ENCODE assay signal across 22 cellular contexts in genomic region chr17:64096037-64096436, GRCh38. TPM values are rescaled to one million over a fixed set of nuclear protein-coding genes. Genes with fewer than 3 reads are reported as not detected.
A peak's percentile ranks its signal among the peaks of the same experiment; 100 is the strongest.
DNase-seq lines count a peak whose midpoint lies in the region; ATAC-seq and TF ChIP-seq lines count a peak whose summit lies in the region.
"Had no signal": no experiment of that assay in that cellular context is flagged by ENCODE, and none has a peak within 500 bp of the region (broad histone marks: within the 10 kb centered on the region; RNA-seq: fewer than 3 reads in every experiment).

No MANE protein-coding gene starts in this region.

- no peaks in the 10 kb centered on the region for H3K9me3 Mint-ChIP-seq in activated T-cell treated with anti-CD3 and anti-CD28 coated beads, Interleukin-2, amount 50 U/mL, for 72 hours
- H3K9me3 Mint-ChIP-seq: brain; stimulated activated naive B cell treated with anti-CD40 and anti-IgM and Interleukin-4, amounts not matched to agents 10 μg/mL and 1 μg/mL and 100 μg/mL, for 72 hours had no signal

- intact Hi-C loops in upper lobe of right lung (cut with DNase I) = no loop called here

- H3K36me3 Mint-ChIP-seq in activated T-cell treated with anti-CD3 and anti-CD28 coated beads, Interleukin-2, amount 50 U/mL, for 72 hours (ENCODE audit: insufficient read depth in 2 of 2) = peaks cover 17 to 20% of the 10 kb centered on the region in 2 donors

- no peak for DNase-seq in activated T-cell treated with anti-CD3 and anti-CD28 coated beads, Interleukin-2, amount 50 U/mL, for 72 hours
- no peak for DNase-seq in activated T-cell treated with anti-CD3 and anti-CD28 coated beads, Interleukin-2, amount 50 U/mL, for 1 hour
- DNase-seq in RWPE2 (ENCODE audit: low spot score) (no peak), upper lobe of right lung (no peak), NOMO-1 (lab: John Stamatoyannopoulos, UW; ENCODE audit: unreplicated experiment in 2 of 2) (no peak)
- DNase-seq: activated CD4-positive, alpha-beta T cell treated with anti-CD3 and anti-CD28 coated beads for 1 hour; activated CD8-positive, alpha-beta memory T cell treated with anti-CD3 and anti-CD28 coated beads, Interleukin-2, amount 50 U/mL, for 4 hours; activated naive CD4-positive, alpha-beta T cell treated with anti-CD3 and anti-CD28 coated beads, Interleukin-2, amount 50 U/mL, for 16 hours; gastrocnemius medialis; GOT3; NCI-H226; occipital lobe; right cardiac atrium; SIG-M5; stimulated activated naive B cell treated with anti-CD40 and anti-IgM and Interleukin-4, amounts not matched to agents 10 μg/mL and 1 μg/mL and 100 μg/mL, for 72 hours; T1000; trophoblast cell had no signal

- peak overlapping the region in 1 of 2 donors; percentile 8 for H3K4me3 Mint-ChIP-seq in activated T-cell treated with anti-CD3 and anti-CD28 coated beads, Interleukin-2, amount 50 U/mL, for 72 hours
- H3K4me3 Mint-ChIP-seq: brain; stimulated activated naive B cell treated with anti-CD40 and anti-IgM and Interleukin-4, amounts not matched to agents 10 μg/mL and 1 μg/mL and 100 μg/mL, for 72 hours had no signal

- peak overlapping the region; percentile 42 for H3K27ac ChIP-seq in RWPE2 (ENCODE audit: poor library complexity, severe bottlenecking)
- H3K27ac ChIP-seq in esophagus (ENCODE audit: low read depth in 2 of 2, low read length in 1 of 2) = peak overlapping the region; percentile 75 to 98
- H3K27ac ChIP-seq in upper lobe of right lung = peak overlapping the region; percentile 21
- H3K27ac ChIP-seq: gastrocnemius medialis had no signal

- no peaks in the 10 kb centered on the region for H3K9me3 ChIP-seq in RWPE2 (ENCODE audit: severe bottlenecking)
- H3K9me3 ChIP-seq in esophagus (ENCODE audit: control insufficient read depth in 2 of 2, insufficient read depth in 1 of 2, low read depth in 1 of 2, low read length in 1 of 2) = no peaks in the 10 kb centered on the region
- no peaks in the 10 kb centered on the region for H3K9me3 ChIP-seq in upper lobe of right lung
- H3K9me3 ChIP-seq: gastrocnemius medialis had no signal

- TF ChIP-seq CTCF in RWPE2 (IDR thresholded peaks at IDR 0.05; ENCODE audit: poor library complexity, severe bottlenecking) (no peak), upper lobe of right lung (IDR thresholded peaks at IDR 0.05) (no peak)

- H3K27ac Mint-ChIP-seq in activated T-cell treated with anti-CD3 and anti-CD28 coated beads, Interleukin-2, amount 50 U/mL, for 72 hours = peak overlapping the region; percentile 51
- H3K27ac Mint-ChIP-seq: stimulated activated naive B cell treated with anti-CD40 and anti-IgM and Interleukin-4, amounts not matched to agents 10 μg/mL and 1 μg/mL and 100 μg/mL, for 72 hours had no signal

- H3K4me3 ChIP-seq in RWPE2 (ENCODE audit: severe bottlenecking) (no peak overlapping the region), esophagus (ENCODE audit: low read depth in 1 of 2, low read length in 2 of 2) (no peak overlapping the region), upper lobe of right lung (no peak overlapping the region)
- H3K4me3 ChIP-seq: coronary artery, gastrocnemius medialis had no signal

- H3K27me3 ChIP-seq in RWPE2 (ENCODE audit: insufficient read depth, poor library complexity, severe bottlenecking) (no peaks in the 10 kb centered on the region), esophagus (ENCODE audit: control insufficient read depth in 1 of 2, insufficient read depth in 2 of 2, low read length in 2 of 2) (no peaks in the 10 kb centered on the region), upper lobe of right lung (no peaks in the 10 kb centered on the region)
- H3K27me3 ChIP-seq: gastrocnemius medialis had no signal

- H3K36me3 ChIP-seq in RWPE2 (ENCODE audit: low read depth) (peaks cover 5% of the 10 kb centered on the region; the same call in 1 of the 2 replicates), esophagus (ENCODE audit: control insufficient read depth in 2 of 2, insufficient read depth in 2 of 2, low read length in 1 of 2) (peaks cover 0 to 3% of the 10 kb centered on the region in 2 donors), upper lobe of right lung (peaks cover 18% of the 10 kb centered on the region)
- H3K36me3 ChIP-seq: gastrocnemius medialis had no signal

- H3K4me1 Mint-ChIP-seq in activated T-cell treated with anti-CD3 and anti-CD28 coated beads, Interleukin-2, amount 50 U/mL, for 72 hours (ENCODE audit: low read depth) = peaks cover 77% of the 10 kb centered on the region

- H3K4me1 ChIP-seq in RWPE2 (ENCODE audit: insufficient read depth, poor library complexity, severe bottlenecking) (peaks cover 30% of the 10 kb centered on the region), esophagus (ENCODE audit: control insufficient read depth in 2 of 2, insufficient read depth in 2 of 2, low read length in 1 of 2) (peaks cover 0 to 2% of the 10 kb centered on the region in 2 donors), upper lobe of right lung (peaks cover 20% of the 10 kb centered on the region)

- WGBS in esophagus, 2 donors = 83 to 85% methylated on average over 3 of the region's 3 CpGs

- no peaks in the 10 kb centered on the region for H3K27me3 Mint-ChIP-seq in activated T-cell treated with anti-CD3 and anti-CD28 coated beads, Interleukin-2, amount 50 U/mL, for 72 hours (ENCODE audit: low read depth)
- H3K27me3 Mint-ChIP-seq: brain; stimulated activated naive B cell treated with anti-CD40 and anti-IgM and Interleukin-4, amounts not matched to agents 10 μg/mL and 1 μg/mL and 100 μg/mL, for 72 hours had no signal

- ATAC-seq in activated T-cell treated with anti-CD3 and anti-CD28 coated beads, Interleukin-2, amount 50 U/mL, for 72 hours (replicated peaks in 1 of 2) = no peak
- ATAC-seq in RWPE2 (ENCODE audit: low read depth) = no peak
- ATAC-seq in upper lobe of right lung = no peak
- no peak for ATAC-seq in GM21528 (IDR thresholded peaks at IDR 0.05; ENCODE audit: low FRiP score, unreplicated experiment)
- ATAC-seq in GM19023 (IDR thresholded peaks at IDR 0.05; ENCODE audit: unreplicated experiment) = no peak
- ATAC-seq: gastrocnemius medialis; right cardiac atrium; stimulated activated naive B cell treated with anti-CD40 and anti-IgM and Interleukin-4, amounts not matched to agents 10 μg/mL and 1 μg/mL and 100 μg/mL, for 72 hours had no signal

RNA-seq across cellular contexts. Expression of gene ERN1, which starts 33.9 kb away (rescaled TPM):
- total RNA-seq in activated T-cell treated with anti-CD3 and anti-CD28 coated beads, Interleukin-2, amount 50 U/mL, for 72 hours = 10 to 100 TPM; 58.1 to 98.3 TPM
- 1 to 10 TPM; 4.5 TPM for polyA plus RNA-seq in esophagus
- total RNA-seq in upper lobe of right lung = 52.6 TPM

Comparison
In these comparisons a context has a peak if more than half of its experiments do, and no peak if none do; other contexts are left out.
1. H3K27ac ChIP-seq: peak in every context shown above with its lines; median percentile 86 in esophagus; 42 in RWPE2; 21 in upper lobe of right lung.